Comparison of ENCODE assay signal across 12 cellular contexts in the genomic region with DNA sequence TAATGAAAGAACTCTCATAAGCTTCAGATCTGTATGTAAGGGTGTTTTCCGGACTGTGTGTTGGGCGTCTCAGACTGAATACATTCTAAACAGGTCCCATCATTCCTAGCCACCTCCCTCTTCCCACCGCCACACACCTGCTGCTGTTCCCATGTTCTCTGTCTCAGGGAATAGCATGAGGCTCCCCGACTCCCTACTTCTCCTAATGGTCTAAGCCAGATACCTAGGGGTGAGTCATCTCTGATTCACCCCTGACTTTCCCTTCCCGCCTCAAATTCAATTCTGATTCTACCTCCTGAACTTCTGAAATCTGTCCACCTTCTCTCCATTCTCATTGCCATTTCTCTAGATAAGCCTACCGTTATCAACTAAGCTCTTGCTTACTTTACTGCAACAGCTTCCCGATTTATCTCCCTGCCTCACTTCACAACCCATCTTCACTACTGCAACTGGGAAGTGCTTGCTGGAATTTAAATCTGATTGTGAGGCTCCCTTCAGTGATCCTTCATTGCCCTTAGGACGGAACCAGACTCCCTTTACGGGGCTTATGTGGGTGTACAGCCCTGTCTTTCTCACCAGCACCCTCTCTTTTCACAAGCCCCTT. TPM values are rescaled to one million over a fixed set of nuclear protein-coding genes. Genes with fewer than 3 reads are reported as not detected.
DNase-seq lines count a peak whose midpoint lies in the region; ATAC-seq and TF ChIP-seq lines count a peak whose summit lies in the region.
"Had no signal": no experiment of that assay in that cellular context is flagged by ENCODE, and none has a peak within 500 bp of the region (broad histone marks: within the 10 kb centered on the region; RNA-seq: fewer than 3 reads in every experiment).

No MANE protein-coding gene starts in this region.

- no peak overlapping the region for H3K4me3 ChIP-seq in body of pancreas
- H3K4me3 ChIP-seq: GM12878 had no signal

- no peak for DNase-seq in T-helper 2 cell treated with Interferon-gamma antibody and Interleukin-4, amounts not matched to agents 5 μg/mL and 100 μg/mL, for 36 hours (ENCODE audit: low spot score)
- no peak for DNase-seq in T-helper 2 cell
- peak; percentile 85 for DNase-seq in M059J (ENCODE audit: low read depth)
- DNase-seq in body of pancreas, result peak; percentile 70 to 86 (median 82)
- DNase-seq in neural crest cell (ENCODE audit: low read depth, low spot score), result no peak
- no peak for DNase-seq in CD14-positive monocyte (ENCODE audit: low spot score)
- DNase-seq in 8988T, result no peak
- DNase-seq: midbrain, spleen had no signal

- H3K36me3 ChIP-seq in body of pancreas (replicated peaks in 1 of 2; ENCODE audit: insufficient read depth in 1 of 2, low read depth in 2 of 2), result no peaks in the 10 kb centered on the region

- H3K27ac ChIP-seq in body of pancreas, result peak overlapping the region in 2 of 4 donors; percentile 59 to 67
- H3K27ac ChIP-seq: gastroesophageal sphincter, spleen had no signal

- H3K27me3 ChIP-seq in body of pancreas, result no peaks in the 10 kb centered on the region
- H3K27me3 ChIP-seq: gastroesophageal sphincter, spleen had no signal

- no peaks in the 10 kb centered on the region for H3K9me3 ChIP-seq in body of pancreas
- H3K9me3 ChIP-seq: gastroesophageal sphincter had no signal

- peak overlapping the region; percentile 95 for H3K4me3 Mint-ChIP-seq in T-helper 2 cell treated with Interferon-gamma antibody and Interleukin-4, amounts not matched to agents 5 μg/mL and 100 μg/mL, for 36 hours
- H3K4me3 Mint-ChIP-seq in neural crest cell (peak overlapping the region; percentile 89), CD14-positive monocyte (peak overlapping the region in 1 of 2 donors; percentile 65)

- H3K36me3 Mint-ChIP-seq in T-helper 2 cell treated with Interferon-gamma antibody and Interleukin-4, amounts not matched to agents 5 μg/mL and 100 μg/mL, for 36 hours (ENCODE audit: low read depth), result peaks cover 19% of the 10 kb centered on the region
- H3K36me3 Mint-ChIP-seq in neural crest cell (ENCODE audit: low read depth) (peaks cover 16% of the 10 kb centered on the region), CD14-positive monocyte (peaks cover 10 to 15% of the 10 kb centered on the region in 2 donors)

- no peaks in the 10 kb centered on the region for H3K27me3 Mint-ChIP-seq in T-helper 2 cell treated with Interferon-gamma antibody and Interleukin-4, amounts not matched to agents 5 μg/mL and 100 μg/mL, for 36 hours (ENCODE audit: low read depth)
- H3K27me3 Mint-ChIP-seq in neural crest cell (ENCODE audit: low read depth) (no peaks in the 10 kb centered on the region), CD14-positive monocyte (ENCODE audit: low read depth in 3 of 3) (peaks cover 63 to 78% (median 66%) of the 10 kb centered on the region in 3 donors)

- 47 to 54% methylated on average over 9 of the region's 9 CpGs for WGBS in body of pancreas, 2 donors

- TF ChIP-seq CTCF in body of pancreas (IDR thresholded peaks at IDR 0.05) (no peak), neural crest cell (conservative IDR thresholded peaks at IDR 0.05) (no peak), CD14-positive monocyte (IDR thresholded peaks at IDR 0.05) (no peak)

- H3K9me3 Mint-ChIP-seq in T-helper 2 cell treated with Interferon-gamma antibody and Interleukin-4, amounts not matched to agents 5 μg/mL and 100 μg/mL, for 36 hours, result no peaks in the 10 kb centered on the region
- no peaks in the 10 kb centered on the region for H3K9me3 Mint-ChIP-seq in neural crest cell
- H3K9me3 Mint-ChIP-seq in CD14-positive monocyte, result peaks cover 10 to 25% (median 22%) of the 10 kb centered on the region in 7 donors

- peak overlapping the region; percentile 3 for H3K27ac Mint-ChIP-seq in T-helper 2 cell treated with Interferon-gamma antibody and Interleukin-4, amounts not matched to agents 5 μg/mL and 100 μg/mL, for 36 hours
- H3K27ac Mint-ChIP-seq in neural crest cell (ENCODE audit: unreplicated experiment), result no peak overlapping the region
- H3K27ac Mint-ChIP-seq in CD14-positive monocyte, result no peak overlapping the region

- TF ChIP-seq POLR2A in body of pancreas (IDR thresholded peaks at IDR 0.05), result peak; percentile 21 to 42 (median 24)

- intact Hi-C loops in body of pancreas (cut with DNase I), result no loop called here
- intact Hi-C loops in CD14-positive monocyte (cut with micrococcal nuclease), result no loop called here

- H3K4me1 Mint-ChIP-seq in T-helper 2 cell treated with Interferon-gamma antibody and Interleukin-4, amounts not matched to agents 5 μg/mL and 100 μg/mL, for 36 hours (ENCODE audit: low read depth), result peaks cover 36% of the 10 kb centered on the region
- H3K4me1 Mint-ChIP-seq in neural crest cell, result peaks cover 28% of the 10 kb centered on the region
- H3K4me1 Mint-ChIP-seq in CD14-positive monocyte, result peaks cover 21% of the 10 kb centered on the region

- H3K4me1 ChIP-seq in body of pancreas, result peaks cover 37% of the 10 kb centered on the region

- ATAC-seq in body of pancreas (peak; percentile 64), HG02588 (IDR thresholded peaks at IDR 0.05; ENCODE audit: unreplicated experiment) (no peak)
- ATAC-seq: gastroesophageal sphincter, GM12878 had no signal

RNA-seq across cellular contexts. Expression of a gene that starts 1.6 kb away (rescaled TPM):
- 124 and 158 TPM in 2 replicates for total RNA-seq in M059J (2014; rRNA removed; shearing (Covaris generic))
- total RNA-seq in body of pancreas (10 to 100 TPM; 14.8 to 33.2 TPM), neural crest cell (25.0 and 27.8 TPM in 2 replicates)
- under 1 TPM; 0.20 to 0.23 TPM for polyA plus RNA-seq in CD14-positive monocyte

Comparison
In these comparisons a context has a peak if more than half of its experiments do, and no peak if none do; other contexts are left out.
1. DNase-seq: peak in M059J (single experiment) and body of pancreas (4 of 4); none in T-helper 2 cell treated with Interferon-gamma antibody and Interleukin-4, amounts not matched to agents 5 μg/mL and 100 μg/mL, for 36 hours (single experiment), T-helper 2 cell (0 of 5), neural crest cell (single experiment), CD14-positive monocyte (single experiment) and 8988T (single experiment).